8 cellular contexts compared by ENCODE assay signal in the genomic region with DNA sequence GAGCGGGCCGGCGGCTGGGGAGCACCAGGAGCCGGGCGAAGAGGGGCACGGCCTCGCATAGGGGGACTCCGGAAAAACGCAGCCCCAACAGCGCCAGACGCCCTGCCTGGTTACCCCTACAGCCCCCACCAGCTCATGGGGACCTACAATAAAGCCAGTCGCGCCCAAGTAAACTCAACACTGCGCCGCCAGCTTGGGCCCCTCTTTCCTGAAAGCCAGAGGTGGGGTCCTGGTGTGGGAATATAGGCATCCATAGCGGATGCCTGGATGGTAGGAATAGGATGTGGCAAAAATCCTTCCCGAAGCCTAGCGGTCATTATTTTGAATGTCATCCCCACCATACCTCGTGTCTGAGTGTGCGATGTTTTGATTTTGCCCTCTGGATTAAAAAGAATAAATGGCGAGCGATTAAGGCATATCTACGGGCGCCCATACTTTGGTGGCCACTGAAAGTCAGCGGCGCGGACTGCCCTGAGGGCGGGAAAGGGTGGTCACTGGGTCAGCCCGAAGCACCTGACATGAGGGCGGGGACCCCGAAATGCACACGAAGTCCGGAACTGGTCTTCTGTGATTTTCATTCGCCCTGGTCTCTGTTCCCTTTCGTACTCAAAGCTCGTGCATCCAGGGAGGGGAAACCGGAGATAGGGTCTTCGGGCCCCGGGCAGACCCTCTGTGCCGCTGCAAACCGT. TPM values are rescaled to one million over a fixed set of nuclear protein-coding genes. Genes with fewer than 3 reads are reported as not detected.
DNase-seq lines count a peak whose midpoint lies in the region; ATAC-seq and TF ChIP-seq lines count a peak whose summit lies in the region.

Gene NHLRC3, plus strand, starts transcription at position 577 of the 689 bp plus-strand sequence. CDS start 184 bp downstream, outside the sequence.
Gene PROSER1, minus strand, starts transcription at position 210 of the 689 bp plus-strand sequence. CDS start 847 bp downstream, outside the sequence.

- ATAC-seq in HG02610 (IDR thresholded peaks at IDR 0.05; ENCODE audit: unreplicated experiment): peak; percentile 69
- ATAC-seq in activated naive CD8-positive, alpha-beta T cell treated with anti-CD3 and anti-CD28 coated beads, Interleukin-2, amount 50 U/mL, for 24 hours: peak; percentile 84

- no peaks in the 10 kb centered on the region for H3K9me3 ChIP-seq in cardiac muscle cell (ENCODE audit: low read depth)
- no peaks in the 10 kb centered on the region for H3K9me3 ChIP-seq in parathyroid adenoma (ENCODE audit: control insufficient read depth, low read length)
- H3K9me3 ChIP-seq in tibial nerve: no peaks in the 10 kb centered on the region

- H3K4me3 Mint-ChIP-seq in activated naive CD8-positive, alpha-beta T cell treated with anti-CD3 and anti-CD28 coated beads, Interleukin-2, amount 50 U/mL, for 24 hours: peak within 1 kb of the TSS; percentile 91

- H3K4me3 ChIP-seq in GM06990 (replicated peaks; ENCODE audit: low read depth, low read length): peak within 1 kb of the TSS; percentile 82
- peak within 1 kb of the TSS; percentile 69 for H3K4me3 ChIP-seq in cardiac muscle cell
- H3K4me3 ChIP-seq in parathyroid adenoma (ENCODE audit: low read depth, low read length): peak within 1 kb of the TSS; percentile 97
- H3K4me3 ChIP-seq in tibial nerve: peak within 1 kb of the TSS; percentile 70 to 89 (median 76)

- TF ChIP-seq CTCF in GM06990 (IDR thresholded peaks at IDR 0.05; ENCODE audit: insufficient read depth, low read length, poor library complexity, severe bottlenecking) (no peak), cardiac muscle cell (IDR thresholded peaks at IDR 0.05; ENCODE audit: low read depth, low read length) (no peak), parathyroid adenoma (IDR thresholded peaks at IDR 0.05) (no peak), tibial nerve (IDR thresholded peaks at IDR 0.05) (peak in 2 of 5 experiments; percentile 43 to 60)

- H3K27ac ChIP-seq in cardiac muscle cell (peak within 1 kb of the TSS; percentile 89), parathyroid adenoma (peak within 1 kb of the TSS; percentile 89), tibial nerve (peak within 1 kb of the TSS; percentile 49 to 89 (median 86))

- H2AFZ ChIP-seq in parathyroid adenoma: peak within 1 kb of the TSS; percentile 91

- H3K4me1 ChIP-seq in cardiac muscle cell (ENCODE audit: low read depth) (peaks cover 25% of the 10 kb centered on the region), parathyroid adenoma (no peaks in the 10 kb centered on the region), tibial nerve (peaks cover 0 to 71% (median 36%) of the 10 kb centered on the region in 4 donors)

- peaks cover 53% of the 10 kb centered on the region for H3K4me1 Mint-ChIP-seq in activated naive CD8-positive, alpha-beta T cell treated with anti-CD3 and anti-CD28 coated beads, Interleukin-2, amount 50 U/mL, for 24 hours

- H3K27me3 Mint-ChIP-seq in activated naive CD8-positive, alpha-beta T cell treated with anti-CD3 and anti-CD28 coated beads, Interleukin-2, amount 50 U/mL, for 24 hours: no peaks in the 10 kb centered on the region

- H3K36me3 ChIP-seq in GM06990 (ENCODE audit: control insufficient read depth, insufficient read depth, low read length) (no peaks in the 10 kb centered on the region), cardiac muscle cell (peaks cover 3% of the 10 kb centered on the region), parathyroid adenoma (ENCODE audit: control insufficient read depth, insufficient read depth, low read length) (no peaks in the 10 kb centered on the region), tibial nerve (peaks cover 0 to 10% (median 0%) of the 10 kb centered on the region in 3 donors)

- H3K27me3 ChIP-seq in GM06990 (replicated peaks; ENCODE audit: control insufficient read depth, insufficient read depth, low read length) (no peaks in the 10 kb centered on the region), cardiac muscle cell (no peaks in the 10 kb centered on the region), parathyroid adenoma (ENCODE audit: control insufficient read depth, insufficient read depth, low read length) (no peaks in the 10 kb centered on the region), tibial nerve (no peaks in the 10 kb centered on the region)

- peak within 1 kb of the TSS; percentile 91 for H3K4me2 ChIP-seq in parathyroid adenoma (ENCODE audit: low read length)

- TF ChIP-seq POLR2A in tibial nerve (IDR thresholded peaks at IDR 0.05): peak in 1 of 2 donors; percentile 42

- peak within 1 kb of the TSS; percentile 19 for H3K9ac ChIP-seq in parathyroid adenoma

- peaks cover 24% of the 10 kb centered on the region for H3K36me3 Mint-ChIP-seq in activated naive CD8-positive, alpha-beta T cell treated with anti-CD3 and anti-CD28 coated beads, Interleukin-2, amount 50 U/mL, for 24 hours (ENCODE audit: low read depth)

- peaks cover 7% of the 10 kb centered on the region for H3K79me2 ChIP-seq in parathyroid adenoma

- H3K27ac Mint-ChIP-seq in activated naive CD8-positive, alpha-beta T cell treated with anti-CD3 and anti-CD28 coated beads, Interleukin-2, amount 50 U/mL, for 24 hours: peak within 1 kb of the TSS; percentile 98

- DNase-seq in GM06990 (ENCODE audit: extremely low read depth, insufficient read length) (peak; percentile 89), NCI-H1417 (lab: John Stamatoyannopoulos, UW) (peak; percentile 94 to 98 (median 95)), SW 1271 (lab: John Stamatoyannopoulos, UW) (peak; percentile 52 to 88), cardiac muscle cell (ENCODE audit: low read depth in 1 of 2, low spot score in 1 of 2) (peak; percentile 96 to 98), tibial nerve (ENCODE audit: low spot score in 2 of 2) (peak; percentile 88 to 92)
- DNase-seq in activated naive CD8-positive, alpha-beta T cell treated with anti-CD3 and anti-CD28 coated beads, Interleukin-2, amount 50 U/mL, for 24 hours: peak; percentile 82

- peak; percentile 57 to 91 for TF ChIP-seq EP300 in tibial nerve (IDR thresholded peaks at IDR 0.05)

- WGBS in tibial nerve, 2 donors: 0 to 1% methylated on average over 21 to 23 of the region's 41 CpGs

- no peaks in the 10 kb centered on the region for H3K9me3 Mint-ChIP-seq in activated naive CD8-positive, alpha-beta T cell treated with anti-CD3 and anti-CD28 coated beads, Interleukin-2, amount 50 U/mL, for 24 hours

RNA-seq across cellular contexts. Expression of gene NHLRC3, which starts in this region (rescaled TPM):
- 10.9 and 16.6 TPM in 2 replicates for total RNA-seq in cardiac muscle cell
- polyA plus RNA-seq in cardiac muscle cell: 13.1 and 15.0 TPM in 2 replicates
- total RNA-seq in tibial nerve: 10 to 100 TPM; 19.2 to 25.1 (median 21.9) TPM

RNA-seq across cellular contexts. Expression of gene PROSER1, which starts in this region (rescaled TPM):
- total RNA-seq in cardiac muscle cell (10.7 and 14.0 TPM in 2 replicates), tibial nerve (10 to 100 TPM; 22.3 to 38.4 (median 23.5) TPM)
- 13.1 and 18.3 TPM in 2 replicates for polyA plus RNA-seq in cardiac muscle cell

Comparison
In these comparisons a context has a peak if more than half of its experiments do, and no peak if none do; other contexts are left out.
1. Peak in every context shown above with its lines: DNase-seq, ATAC-seq, H3K4me3 ChIP-seq and H3K27ac ChIP-seq.